In the genomic region with DNA sequence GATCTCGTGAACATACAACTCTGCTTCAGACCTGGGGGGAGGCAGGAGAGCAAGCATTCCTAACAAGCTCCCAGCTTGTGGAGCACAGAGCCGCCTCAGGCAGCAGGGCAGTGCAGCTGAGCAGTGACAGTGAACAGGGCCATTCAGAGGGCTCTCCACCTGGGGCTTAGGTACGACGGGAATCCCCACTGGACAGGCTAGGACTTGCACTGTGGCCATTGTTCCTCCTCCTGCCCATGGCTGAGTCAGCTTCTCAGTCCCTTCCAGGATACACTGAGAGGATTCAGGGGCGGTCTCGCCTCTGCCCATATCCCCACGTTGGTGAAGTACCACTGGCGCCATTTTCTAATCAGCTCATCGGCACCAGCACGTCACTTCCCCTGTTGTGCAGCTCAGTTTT, we compare ENCODE assay signal across 12 cellular contexts.
DNase-seq lines count a peak whose midpoint lies in the region; ATAC-seq and TF ChIP-seq lines count a peak whose summit lies in the region.
"Had no signal": no experiment of that assay in that cellular context is flagged by ENCODE, and none has a peak within 500 bp of the region (broad histone marks: within the 10 kb centered on the region; RNA-seq: fewer than 3 reads in every experiment).

No MANE protein-coding gene starts in this region.

- no peak overlapping the region for H3K4me3 ChIP-seq in RWPE2 (ENCODE audit: severe bottlenecking)
- H3K4me3 ChIP-seq in hepatocyte = no peak overlapping the region

- no peaks in the 10 kb centered on the region for H3K27me3 Mint-ChIP-seq in activated naive CD4-positive, alpha-beta T cell treated with anti-CD3 and anti-CD28 coated beads for 36 hours (ENCODE audit: low read depth)

- H4K20me1 ChIP-seq in hepatocyte (ENCODE audit: insufficient read depth, poor library complexity, severe bottlenecking) = no peaks in the 10 kb centered on the region

- H3K27me3 ChIP-seq in RWPE2 (ENCODE audit: insufficient read depth, poor library complexity, severe bottlenecking) = no peaks in the 10 kb centered on the region
- H3K27me3 ChIP-seq in hepatocyte = peaks cover 9% of the 10 kb centered on the region

- H3K4me1 ChIP-seq in RWPE2 (ENCODE audit: insufficient read depth, poor library complexity, severe bottlenecking) (peaks cover 5% of the 10 kb centered on the region), hepatocyte (ENCODE audit: insufficient read depth) (no peaks in the 10 kb centered on the region)
- H3K4me1 ChIP-seq: BE2C had no signal

- no peak for DNase-seq in activated naive CD4-positive, alpha-beta T cell treated with anti-CD3 and anti-CD28 coated beads for 36 hours
- DNase-seq in activated naive CD4-positive, alpha-beta T cell treated with anti-CD3 and anti-CD28 coated beads, Interleukin-2, amount 50 U/mL, for 16 hours = no peak
- peak; percentile 88 for DNase-seq in RWPE2 (ENCODE audit: low spot score)
- peak; percentile 63 for DNase-seq in hepatocyte (ENCODE audit: low spot score)
- DNase-seq in ureter (ENCODE audit: low spot score) = peak; percentile 71
- DNase-seq in H4 (ENCODE audit: low spot score) = no peak
- DNase-seq: anterior cingulate cortex, BE2C, MM.1S, nucleus accumbens had no signal

- peaks cover 76% of the 10 kb centered on the region for H3K36me3 Mint-ChIP-seq in activated naive CD4-positive, alpha-beta T cell treated with anti-CD3 and anti-CD28 coated beads for 36 hours (ENCODE audit: low read depth)

- intact Hi-C loops in activated naive CD4-positive, alpha-beta T cell treated with anti-CD3 and anti-CD28 coated beads for 36 hours (cut with micrococcal nuclease) = no loop called here

- H2AFZ ChIP-seq in hepatocyte = no peak overlapping the region

- peaks cover 97% of the 10 kb centered on the region for H3K4me1 Mint-ChIP-seq in activated naive CD4-positive, alpha-beta T cell treated with anti-CD3 and anti-CD28 coated beads for 36 hours (ENCODE audit: low read depth)

- 36% methylated on average over 10 of the region's 10 CpGs for WGBS in hepatocyte (ENCODE audit: low lambda C conversion rate, missing lambda C conversion rate)

- no peaks in the 10 kb centered on the region for H3K9me3 Mint-ChIP-seq in activated naive CD4-positive, alpha-beta T cell treated with anti-CD3 and anti-CD28 coated beads for 36 hours

- H3K4me3 Mint-ChIP-seq in activated naive CD4-positive, alpha-beta T cell treated with anti-CD3 and anti-CD28 coated beads for 36 hours = no peak overlapping the region

- H3K9me2 ChIP-seq in hepatocyte (replicated peaks; ENCODE audit: insufficient read depth) = no peaks in the 10 kb centered on the region

- H3K36me3 ChIP-seq in RWPE2 (ENCODE audit: low read depth) = no peaks in the 10 kb centered on the region
- no peaks in the 10 kb centered on the region for H3K36me3 ChIP-seq in hepatocyte (replicated peaks; ENCODE audit: insufficient read depth, low read depth)
- H3K36me3 ChIP-seq: BE2C had no signal

- no peaks in the 10 kb centered on the region for H3K79me2 ChIP-seq in hepatocyte

- CTCF ChIA-PET in activated naive CD4-positive, alpha-beta T cell treated with anti-CD3 and anti-CD28 coated beads for 36 hours (lab: Charles Lee) = interaction anchor here (0.7 to 1.4 kb wide), 4 partner anchors 10 to 234 kb away, joined by 3 to 6 read pairs (median 4); no protein-coding TSS in a partner anchor

- peak; percentile 100 for ATAC-seq in RWPE2 (ENCODE audit: low read depth)
- no peak for ATAC-seq in HG02759 (IDR thresholded peaks at IDR 0.05; ENCODE audit: unreplicated experiment)
- ATAC-seq in GM18498 (IDR thresholded peaks at IDR 0.05; ENCODE audit: unreplicated experiment) = no peak

- peak overlapping the region; percentile 64 for H3K27ac Mint-ChIP-seq in activated naive CD4-positive, alpha-beta T cell treated with anti-CD3 and anti-CD28 coated beads for 36 hours

- H3K27ac ChIP-seq in RWPE2 (ENCODE audit: poor library complexity, severe bottlenecking) (no peak overlapping the region), hepatocyte (no peak overlapping the region)

- H3K4me2 ChIP-seq in hepatocyte = peak overlapping the region; percentile 6

- TF ChIP-seq CTCF in RWPE2 (IDR thresholded peaks at IDR 0.05; ENCODE audit: poor library complexity, severe bottlenecking) = no peak
- TF ChIP-seq CTCF in hepatocyte (IDR thresholded peaks at IDR 0.05; ENCODE audit: poor library complexity) = no peak

- H3K9me3 ChIP-seq in RWPE2 (ENCODE audit: severe bottlenecking) (no peaks in the 10 kb centered on the region), hepatocyte (ENCODE audit: low read depth) (no peaks in the 10 kb centered on the region)
- H3K9me3 ChIP-seq: BE2C had no signal

Comparison
In these comparisons a context has a peak if more than half of its experiments do, and no peak if none do; other contexts are left out.
1. DNase-seq: peak in RWPE2 (single experiment), hepatocyte (single experiment) and ureter (single experiment); none in activated naive CD4-positive, alpha-beta T cell treated with anti-CD3 and anti-CD28 coated beads for 36 hours (single experiment), activated naive CD4-positive, alpha-beta T cell treated with anti-CD3 and anti-CD28 coated beads, Interleukin-2, amount 50 U/mL, for 16 hours (single experiment) and H4 (single experiment).